ENCODE assay signal across 19 cellular contexts in genomic region chr7:7535688-7536087, GRCh38. TPM values are rescaled to one million over a fixed set of nuclear protein-coding genes. Genes with fewer than 3 reads are reported as not detected.
"Had no signal": no experiment of that assay in that cellular context is flagged by ENCODE, and none has a peak within 500 bp of the region (broad histone marks: within the 10 kb centered on the region; RNA-seq: fewer than 3 reads in every experiment).

TSS of gene COL28A1 (minus strand) at chr7:7535873. CDS start at chr7:7532875, 2,998 bp downstream.

- H3K27me3 ChIP-seq: esophagus squamous epithelium, sigmoid colon, suprapubic skin, upper lobe of right lung had no signal

- ATAC-seq: activated CD8-positive, alpha-beta T cell treated with anti-CD3 and anti-CD28 coated beads for 36 hours; activated T-cell treated with anti-CD3 and anti-CD28 coated beads, Interleukin-2, amount 50 U/mL, for 72 hours; stimulated activated naive CD8-positive, alpha-beta T cell treated with anti-CD3 and anti-CD28 coated beads, Interleukin-15, Interleukin-2, amounts not matched to agents 100 U/mL and 50 U/mL, for 24 hours; T-cell; upper lobe of right lung had no signal

- DNase-seq: activated CD4-positive, alpha-beta T cell treated with anti-CD3 and anti-CD28 coated beads for 4 hours; activated CD8-positive, alpha-beta memory T cell treated with anti-CD3 and anti-CD28 coated beads, Interleukin-2, amount 50 U/mL, for 4 hours; activated CD8-positive, alpha-beta T cell treated with anti-CD3 and anti-CD28 coated beads for 36 hours; activated gamma-delta T cell treated with Interleukin-2 at 50 U/mL for 16 hours; activated naive CD8-positive, alpha-beta T cell treated with anti-CD3 and anti-CD28 coated beads, Interleukin-2, amount 10 ng/mL, durations not matched to agents 7 days and 5 days; activated T-cell treated with anti-CD3 and anti-CD28 coated beads, Interleukin-2, amount 50 U/mL, for 72 hours; anterior cingulate cortex; esophagus squamous epithelium; foreskin fibroblast; naive B cell; sigmoid colon; stimulated activated CD4-positive, alpha-beta T cell treated with anti-CD3 and anti-CD28 coated beads, Interleukin-2, amount 100 ng/mL, for 48 hours; stimulated activated naive CD8-positive, alpha-beta T cell treated with anti-CD3 and anti-CD28 coated beads, Interleukin-15, Interleukin-2, amounts not matched to agents 100 U/mL and 50 U/mL, for 24 hours; T-cell; upper lobe of right lung; WERI-Rb-1 had no signal

- FAIRE-seq: keratinocyte had no signal

- H3K36me3 ChIP-seq: esophagus squamous epithelium, prostate gland, sigmoid colon, suprapubic skin, upper lobe of right lung, WERI-Rb-1 had no signal

- H3K9me3 ChIP-seq: esophagus squamous epithelium, prostate gland, sigmoid colon, suprapubic skin, upper lobe of right lung had no signal

- H3K4me3 ChIP-seq: esophagus squamous epithelium, prostate gland, suprapubic skin, upper lobe of right lung had no signal

- H3K27ac ChIP-seq: esophagus squamous epithelium, prostate gland, sigmoid colon, suprapubic skin, upper lobe of right lung, WERI-Rb-1 had no signal

- H3K4me1 ChIP-seq: esophagus squamous epithelium, prostate gland, sigmoid colon, suprapubic skin, upper lobe of right lung had no signal

RNA-seq across cellular contexts. Expression of gene COL28A1, which starts in this region (rescaled TPM):
- total RNA-seq: activated CD8-positive, alpha-beta T cell treated with anti-CD3 and anti-CD28 coated beads for 36 hours; activated naive CD8-positive, alpha-beta T cell treated with anti-CD3 and anti-CD28 coated beads, Interleukin-2, amount 10 ng/mL, durations not matched to agents 7 days and 5 days had no signal
